8 cellular contexts compared by ENCODE assay signal in genomic region chr5:91266184-91266705, GRCh38.
DNase-seq lines count a peak whose midpoint lies in the region; ATAC-seq, FAIRE-seq and TF ChIP-seq lines count a peak whose summit lies in the region.

No MANE protein-coding gene starts in this region.

- H3K4me1 ChIP-seq in smooth muscle cell (ENCODE audit: low read depth): no peaks in the 10 kb centered on the region

- H3K4me2 ChIP-seq in smooth muscle cell: peak overlapping the region; percentile 72

- no peaks in the 10 kb centered on the region for H3F3A ChIP-seq in smooth muscle cell (ENCODE audit: low read depth)

- 55% methylated on average over 3 of the region's 3 CpGs for WGBS in smooth muscle cell (ENCODE audit: low lambda C conversion rate)

- no peaks in the 10 kb centered on the region for H3K27me3 ChIP-seq in smooth muscle cell (ENCODE audit: low read depth)

- peak; percentile 73 for DNase-seq in HCEC 1CT
- DNase-seq in NCI-H226: peak; percentile 51
- DNase-seq in smooth muscle cell (lab: John Stamatoyannopoulos, UW; ENCODE audit: unreplicated experiment): no peak
- no peak for DNase-seq in stimulated activated naive CD4-positive, alpha-beta T cell treated with Interleukin-2 at 50 U/mL for 16 hours (lab: John Stamatoyannopoulos, UW)
- DNase-seq in pons (ENCODE audit: low spot score): no peak
- no peak for DNase-seq in iPS-NIHi11 (ENCODE audit: low spot score)

- no peak overlapping the region for H3K9ac ChIP-seq in smooth muscle cell (ENCODE audit: low read depth)

- no peaks in the 10 kb centered on the region for H4K20me1 ChIP-seq in smooth muscle cell (ENCODE audit: low read depth)

- H3K27ac ChIP-seq in smooth muscle cell (ENCODE audit: low read depth): peak overlapping the region; percentile 47

- TF ChIP-seq CTCF in smooth muscle cell (IDR thresholded peaks at IDR 0.05; ENCODE audit: borderline replicate concordance, insufficient read depth, poor library complexity, severe bottlenecking): peak; percentile 12

- H3K79me2 ChIP-seq in smooth muscle cell (ENCODE audit: low read depth): no peaks in the 10 kb centered on the region

- H3K9me3 ChIP-seq in smooth muscle cell (replicated peaks; ENCODE audit: low read depth): no peaks in the 10 kb centered on the region

- no peaks in the 10 kb centered on the region for H3K36me3 ChIP-seq in smooth muscle cell (ENCODE audit: low read depth)

- H2AFZ ChIP-seq in smooth muscle cell (ENCODE audit: low read depth): no peak overlapping the region

- peak; percentile 65 for ATAC-seq in GM18498 (IDR thresholded peaks at IDR 0.05; ENCODE audit: unreplicated experiment)

- peak; percentile 88 for FAIRE-seq in endometrium (lab: Jason Lieb, UNC)

- no peak overlapping the region for H3K4me3 ChIP-seq in smooth muscle cell

Comparison
In these comparisons a context has a peak if more than half of its experiments do, and no peak if none do; other contexts are left out.
1. DNase-seq: peak in HCEC 1CT (single experiment) and NCI-H226 (single experiment); none in smooth muscle cell (single experiment), stimulated activated naive CD4-positive, alpha-beta T cell treated with Interleukin-2 at 50 U/mL for 16 hours (single experiment), pons (single experiment) and iPS-NIHi11 (single experiment).